8 cellular contexts compared by ENCODE assay signal in the genomic region with DNA sequence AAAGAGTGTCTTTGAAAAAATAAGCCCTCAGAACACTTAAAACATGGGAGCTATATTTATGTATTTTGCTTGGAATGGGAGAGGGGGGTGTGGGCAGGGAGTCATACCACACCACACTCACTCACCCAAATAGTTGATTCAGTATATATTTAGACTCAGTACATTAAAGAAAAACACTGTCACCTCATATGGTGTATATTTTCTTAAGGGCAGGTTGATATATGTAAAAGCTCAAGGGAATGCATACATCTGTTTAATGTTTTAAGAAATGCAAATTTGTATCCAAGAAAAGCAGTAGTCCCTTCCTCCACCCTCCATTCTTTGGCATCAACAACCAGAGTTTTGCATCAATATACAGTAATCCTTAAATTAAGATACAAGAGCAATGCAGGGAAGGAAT. TPM values are rescaled to one million over a fixed set of nuclear protein-coding genes. Genes with fewer than 3 reads are reported as not detected.
DNase-seq lines count a peak whose midpoint lies in the region; ATAC-seq and TF ChIP-seq lines count a peak whose summit lies in the region.

No MANE protein-coding gene starts in this region.

- peak overlapping the region; percentile 86 for H3K4me3 Mint-ChIP-seq in glutamatergic neuron (ENCODE audit: unreplicated experiment)
- H3K4me3 Mint-ChIP-seq in stimulated activated naive CD8-positive, alpha-beta T cell treated with anti-CD3 and anti-CD28 coated beads, Interleukin-15, amount 100 ng/mL, for 72 hours, result peak overlapping the region; percentile 80 to 84

- TF ChIP-seq CTCF in WI38 (IDR thresholded peaks at IDR 0.05; ENCODE audit: low read depth, low read length), result no peak
- no peak for TF ChIP-seq CTCF in glutamatergic neuron (IDR thresholded peaks at IDR 0.05; ENCODE audit: partially characterized antibody, unreplicated experiment)

- DNase-seq in DMS 273 (lab: John Stamatoyannopoulos, UW; ENCODE audit: unreplicated experiment) (peak; percentile 41), DMS 273 treated with DMSO at 0.1 percent for 48 hours (lab: John Stamatoyannopoulos, UW) (no peak), glutamatergic neuron (no peak), G401 (ENCODE audit: low spot score) (no peak)
- DNase-seq in stimulated activated naive CD8-positive, alpha-beta T cell treated with anti-CD3 and anti-CD28 coated beads, Interleukin-15, amount 100 ng/mL, for 72 hours, result no peak

- H3K4me1 Mint-ChIP-seq in glutamatergic neuron (ENCODE audit: low read depth, unreplicated experiment), result peaks cover 21% of the 10 kb centered on the region
- peaks cover 21% of the 10 kb centered on the region for H3K4me1 Mint-ChIP-seq in stimulated activated naive CD8-positive, alpha-beta T cell treated with anti-CD3 and anti-CD28 coated beads, Interleukin-15, amount 100 ng/mL, for 72 hours

- peak overlapping the region; percentile 81 for H3K4me3 ChIP-seq in WI38 (ENCODE audit: low read depth, low read length)

- no peaks in the 10 kb centered on the region for H3K36me3 Mint-ChIP-seq in glutamatergic neuron (ENCODE audit: unreplicated experiment)

- in situ Hi-C loops in G401 (cut with HindIII; ENCODE audit: low sequenced_read_pairs), result no loop called here

- peaks cover 3% of the 10 kb centered on the region for H3K9me3 Mint-ChIP-seq in glutamatergic neuron (ENCODE audit: unreplicated experiment)
- H3K9me3 Mint-ChIP-seq in stimulated activated naive CD8-positive, alpha-beta T cell treated with anti-CD3 and anti-CD28 coated beads, Interleukin-15, amount 100 ng/mL, for 72 hours, result no peaks in the 10 kb centered on the region

- no peak for ATAC-seq in stimulated activated naive CD8-positive, alpha-beta T cell treated with anti-CD3 and anti-CD28 coated beads, Interleukin-15, amount 100 ng/mL, for 72 hours
- no peak for ATAC-seq in GM19324 (IDR thresholded peaks at IDR 0.05; ENCODE audit: low FRiP score, unreplicated experiment)
- no peak for ATAC-seq in GM21447 (IDR thresholded peaks at IDR 0.05; ENCODE audit: unreplicated experiment)

- H3K27ac Mint-ChIP-seq in glutamatergic neuron (ENCODE audit: unreplicated experiment), result peak overlapping the region; percentile 94
- peak overlapping the region in 1 of 2 donors; percentile 91 for H3K27ac Mint-ChIP-seq in stimulated activated naive CD8-positive, alpha-beta T cell treated with anti-CD3 and anti-CD28 coated beads, Interleukin-15, amount 100 ng/mL, for 72 hours

- peaks cover 2% of the 10 kb centered on the region for H3K27me3 Mint-ChIP-seq in glutamatergic neuron (ENCODE audit: unreplicated experiment)
- peaks cover 8% of the 10 kb centered on the region for H3K27me3 Mint-ChIP-seq in stimulated activated naive CD8-positive, alpha-beta T cell treated with anti-CD3 and anti-CD28 coated beads, Interleukin-15, amount 100 ng/mL, for 72 hours

RNA-seq across cellular contexts. Expression of gene NFYB, which starts 1.4 kb away (rescaled TPM):
- total RNA-seq in glutamatergic neuron (ENCODE audit: unreplicated experiment), result 17.1 TPM
- total RNA-seq in G401 (2014; rRNA removed; shearing (Covaris generic)), result 20.9 and 66.1 TPM in 2 replicates
